In genomic region chr15:56883088-56883487, GRCh38 we compare ENCODE assay signal across 16 cellular contexts. TPM values are rescaled to one million over a fixed set of nuclear protein-coding genes. Genes with fewer than 3 reads are reported as not detected.
DNase-seq lines count a peak whose midpoint lies in the region; ATAC-seq and TF ChIP-seq lines count a peak whose summit lies in the region.
"Had no signal": no experiment of that assay in that cellular context is flagged by ENCODE, and none has a peak within 500 bp of the region (broad histone marks: within the 10 kb centered on the region; RNA-seq: fewer than 3 reads in every experiment).

No MANE protein-coding gene starts in this region.

- H3K27me3 ChIP-seq in parathyroid adenoma (ENCODE audit: control insufficient read depth, insufficient read depth, low read length) = no peaks in the 10 kb centered on the region
- H3K27me3 ChIP-seq: BE2C had no signal

- TF ChIP-seq CTCF in OCI-LY7 (conservative IDR thresholded peaks at IDR 0.05; ENCODE audit: low read length) (no peak), parathyroid adenoma (IDR thresholded peaks at IDR 0.05) (no peak)

- no peaks in the 10 kb centered on the region for H3K9me3 ChIP-seq in OCI-LY7 (ENCODE audit: low read length)
- H3K9me3 ChIP-seq in parathyroid adenoma (ENCODE audit: control insufficient read depth, low read length) = no peaks in the 10 kb centered on the region
- H3K9me3 ChIP-seq: BE2C, Caco-2 had no signal

- peak overlapping the region in 2 of 3 donors; percentile 37 to 54 for H3K27ac Mint-ChIP-seq in IgD-negative memory B cell
- H3K27ac Mint-ChIP-seq: GM23338, HFFc6 had no signal

- no TSS peak for BruUV-seq in OCI-LY7 (replicated peaks; lab: Mats Ljungman, UMichigan)

- no peaks in the 10 kb centered on the region for H3K79me2 ChIP-seq in OCI-LY7 (ENCODE audit: insufficient read depth, low read depth, low read length)
- H3K79me2 ChIP-seq in parathyroid adenoma = no peaks in the 10 kb centered on the region

- intact Hi-C loops in OCI-LY7 (cut with micrococcal nuclease; ENCODE audit: unreplicated experiment) = no loop called here

- no peaks in the 10 kb centered on the region for H3K9me3 Mint-ChIP-seq in IgD-negative memory B cell
- H3K9me3 Mint-ChIP-seq: CD4-positive, CD25-positive, alpha-beta regulatory T cell; CD8-positive, alpha-beta memory T cell; GM23338; HFFc6 had no signal

- H3K27me3 Mint-ChIP-seq in IgD-negative memory B cell = no peaks in the 10 kb centered on the region
- H3K27me3 Mint-ChIP-seq: CD4-positive, CD25-positive, alpha-beta regulatory T cell had no signal

- no peak overlapping the region for H3K4me3 Mint-ChIP-seq in IgD-negative memory B cell
- H3K4me3 Mint-ChIP-seq: CD4-positive, CD25-positive, alpha-beta regulatory T cell; GM23338; HFFc6 had no signal

- H3K9ac ChIP-seq in parathyroid adenoma = no peak overlapping the region

- DNase-seq in CMK (ENCODE audit: low read depth) (peak; percentile 9), OCI-LY7 (ENCODE audit: low spot score) (no peak), LoVo (ENCODE audit: low spot score) (no peak)
- DNase-seq: ACHN; BE2C; C1 segment of cervical spinal cord; Caco-2; CD4-positive, CD25-positive, alpha-beta regulatory T cell; CD8-positive, alpha-beta memory T cell; HCEC 1CT; HFFc6 had no signal

- POLR2A ChIA-PET in OCI-LY7 (lab: Charles Lee) = interaction anchor here (0.8 kb wide), 1 partner anchor 349 kb away, joined by 3 read pairs; no protein-coding TSS in a partner anchor

- no peak for ATAC-seq in HG03095 (IDR thresholded peaks at IDR 0.05; ENCODE audit: unreplicated experiment)
- ATAC-seq: GM23338, HepG2 had no signal

- H3K4me2 ChIP-seq in OCI-LY7 (ENCODE audit: low read length) = no peak overlapping the region
- no peak overlapping the region for H3K4me2 ChIP-seq in parathyroid adenoma (ENCODE audit: low read length)
- H3K4me2 ChIP-seq: GM23338 had no signal

- peaks cover 19% of the 10 kb centered on the region for H3K4me1 ChIP-seq in OCI-LY7 (ENCODE audit: insufficient read depth, low read length, poor library complexity, severe bottlenecking)
- H3K4me1 ChIP-seq in parathyroid adenoma = no peaks in the 10 kb centered on the region
- H3K4me1 ChIP-seq: Caco-2 had no signal

- peaks cover 6 to 20% (median 11%) of the 10 kb centered on the region in 3 donors for H3K4me1 Mint-ChIP-seq in IgD-negative memory B cell

- H3K36me3 Mint-ChIP-seq in IgD-negative memory B cell = no peaks in the 10 kb centered on the region
- H3K36me3 Mint-ChIP-seq: CD4-positive, CD25-positive, alpha-beta regulatory T cell had no signal

- CTCF ChIA-PET in OCI-LY7 (lab: Charles Lee; ENCODE audit: unreplicated experiment) = no interaction called here

- no peak overlapping the region for H3K4me3 ChIP-seq in OCI-LY7 (ENCODE audit: low read depth, low read length, poor library complexity, severe bottlenecking)
- H3K4me3 ChIP-seq in parathyroid adenoma (ENCODE audit: low read depth, low read length) = no peak overlapping the region
- H3K4me3 ChIP-seq: GM23338 had no signal

- no peaks in the 10 kb centered on the region for H3K9me2 ChIP-seq in OCI-LY7 (ENCODE audit: insufficient read depth, low read length)

- H3K27ac ChIP-seq in OCI-LY7 (ENCODE audit: low read depth, low read length, poor library complexity, severe bottlenecking) (no peak overlapping the region), parathyroid adenoma (no peak overlapping the region)

- H4K20me1 ChIP-seq in OCI-LY7 (ENCODE audit: insufficient read depth, low read length) = no peaks in the 10 kb centered on the region

- H2AFZ ChIP-seq in OCI-LY7 (ENCODE audit: low read length) (peak overlapping the region; percentile 25; the same call in 1 of the 2 replicates), parathyroid adenoma (peak overlapping the region; percentile 38)
- H2AFZ ChIP-seq: GM23338 had no signal

- H3K36me3 ChIP-seq in OCI-LY7 (ENCODE audit: insufficient read depth, low read length) (no peaks in the 10 kb centered on the region), parathyroid adenoma (ENCODE audit: control insufficient read depth, insufficient read depth, low read length) (no peaks in the 10 kb centered on the region)
- H3K36me3 ChIP-seq: BE2C had no signal

RNA-seq across cellular contexts. Expression of gene TCF12, which starts 35.4 kb away (rescaled TPM):
- 58.0 TPM for polyA plus RNA-seq in IgD-negative memory B cell
- total RNA-seq in OCI-LY7 (2014; rRNA removed; shearing (Covaris generic)) = 139 and 214 TPM in 2 replicates
- 51.6 and 55.9 TPM in 2 replicates for total RNA-seq in OCI-LY7 (2022)
